Comparison of ENCODE assay signal across 13 cellular contexts in the genomic region with DNA sequence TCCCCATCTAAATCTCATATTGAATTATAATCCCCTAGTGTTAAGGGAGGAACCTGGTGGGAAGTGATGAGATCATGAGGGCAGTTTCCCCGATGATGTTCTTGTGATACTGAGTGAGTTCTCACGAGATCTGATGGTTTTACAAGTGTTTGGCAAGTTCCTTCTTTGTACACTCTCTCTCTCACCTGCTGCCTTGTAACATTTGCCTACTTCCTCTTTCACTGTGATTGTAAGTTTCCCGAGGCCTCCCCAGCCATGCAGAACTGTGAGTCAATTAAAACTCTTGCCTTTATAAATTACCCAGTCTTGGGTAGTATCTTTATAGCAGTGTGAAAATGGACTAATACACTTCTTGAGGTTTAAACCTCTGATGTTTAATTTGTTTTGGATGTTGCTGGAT.
DNase-seq lines count a peak whose midpoint lies in the region; ATAC-seq lines count a peak whose summit lies in the region.
"Had no signal": no experiment of that assay in that cellular context is flagged by ENCODE, and none has a peak within 500 bp of the region (broad histone marks: within the 10 kb centered on the region; RNA-seq: fewer than 3 reads in every experiment).

No MANE protein-coding gene starts in this region.

- peaks cover 2% of the 10 kb centered on the region for H3K27me3 Mint-ChIP-seq in activated CD4-positive, alpha-beta T cell treated with anti-CD3 and anti-CD28 coated beads, Interleukin-2, amount 10 ng/mL, durations not matched to agents 7 days and 5 days

- H3K4me3 Mint-ChIP-seq in activated CD4-positive, alpha-beta T cell treated with anti-CD3 and anti-CD28 coated beads, Interleukin-2, amount 10 ng/mL, durations not matched to agents 7 days and 5 days: no peak overlapping the region
- H3K4me3 Mint-ChIP-seq: CD4-positive, alpha-beta memory T cell; T-helper 1 cell treated with Interleukin-12 subunit alpha and Interleukin-12 subunit beta and Interleukin-4 antibody, amounts not matched to agents 30 μg/mL and 1 μg/mL, for 36 hours had no signal

- no peaks in the 10 kb centered on the region for H3K36me3 Mint-ChIP-seq in activated CD4-positive, alpha-beta T cell treated with anti-CD3 and anti-CD28 coated beads, Interleukin-2, amount 10 ng/mL, durations not matched to agents 7 days and 5 days (ENCODE audit: low read depth)
- H3K36me3 Mint-ChIP-seq: CD4-positive, alpha-beta memory T cell had no signal

- no peak overlapping the region for H3K27ac Mint-ChIP-seq in activated CD4-positive, alpha-beta T cell treated with anti-CD3 and anti-CD28 coated beads, Interleukin-2, amount 10 ng/mL, durations not matched to agents 7 days and 5 days
- H3K27ac Mint-ChIP-seq: CD4-positive, alpha-beta memory T cell; T-helper 1 cell treated with Interleukin-12 subunit alpha and Interleukin-12 subunit beta and Interleukin-4 antibody, amounts not matched to agents 30 μg/mL and 1 μg/mL, for 36 hours had no signal

- POLR2A ChIA-PET in activated CD4-positive, alpha-beta T cell treated with anti-CD3 and anti-CD28 coated beads, Interleukin-2, amount 10 ng/mL, durations not matched to agents 7 days and 5 days (lab: Charles Lee): no interaction called here

- ATAC-seq in GM18861 (IDR thresholded peaks at IDR 0.05; ENCODE audit: unreplicated experiment) (peak; percentile 94), GM21723 (IDR thresholded peaks at IDR 0.05; ENCODE audit: unreplicated experiment) (peak; percentile 89), HG03432 (IDR thresholded peaks at IDR 0.05; ENCODE audit: unreplicated experiment) (peak; percentile 96)
- ATAC-seq: gastroesophageal sphincter, left lung had no signal

- H3K4me1 Mint-ChIP-seq in activated CD4-positive, alpha-beta T cell treated with anti-CD3 and anti-CD28 coated beads, Interleukin-2, amount 10 ng/mL, durations not matched to agents 7 days and 5 days: no peaks in the 10 kb centered on the region
- H3K4me1 Mint-ChIP-seq: CD4-positive, alpha-beta memory T cell had no signal

- CTCF ChIA-PET in activated CD4-positive, alpha-beta T cell treated with anti-CD3 and anti-CD28 coated beads, Interleukin-2, amount 10 ng/mL, durations not matched to agents 7 days and 5 days (lab: Charles Lee): no interaction called here

- DNase-seq in SKM-1 treated with dmso at 0.1 percent for 144 hours (lab: John Stamatoyannopoulos, UW; ENCODE audit: unreplicated experiment) (peak; percentile 89), SHP77 (lab: John Stamatoyannopoulos, UW) (no peak), ecto neural progenitor cell (ENCODE audit: low spot score) (no peak), inferior parietal cortex (ENCODE audit: extremely low spot score) (no peak)
- DNase-seq in activated CD4-positive, alpha-beta T cell treated with anti-CD3 and anti-CD28 coated beads, Interleukin-2, amount 10 ng/mL, durations not matched to agents 7 days and 5 days: no peak
- DNase-seq: CD4-positive, alpha-beta memory T cell; left lung; NCI-H69 had no signal

- H3K9me3 Mint-ChIP-seq in activated CD4-positive, alpha-beta T cell treated with anti-CD3 and anti-CD28 coated beads, Interleukin-2, amount 10 ng/mL, durations not matched to agents 7 days and 5 days: peaks cover 2% of the 10 kb centered on the region
- H3K9me3 Mint-ChIP-seq: T-helper 1 cell treated with Interleukin-12 subunit alpha and Interleukin-12 subunit beta and Interleukin-4 antibody, amounts not matched to agents 30 μg/mL and 1 μg/mL, for 36 hours had no signal
